Comparison of ENCODE assay signal across 20 cellular contexts in the genomic region with DNA sequence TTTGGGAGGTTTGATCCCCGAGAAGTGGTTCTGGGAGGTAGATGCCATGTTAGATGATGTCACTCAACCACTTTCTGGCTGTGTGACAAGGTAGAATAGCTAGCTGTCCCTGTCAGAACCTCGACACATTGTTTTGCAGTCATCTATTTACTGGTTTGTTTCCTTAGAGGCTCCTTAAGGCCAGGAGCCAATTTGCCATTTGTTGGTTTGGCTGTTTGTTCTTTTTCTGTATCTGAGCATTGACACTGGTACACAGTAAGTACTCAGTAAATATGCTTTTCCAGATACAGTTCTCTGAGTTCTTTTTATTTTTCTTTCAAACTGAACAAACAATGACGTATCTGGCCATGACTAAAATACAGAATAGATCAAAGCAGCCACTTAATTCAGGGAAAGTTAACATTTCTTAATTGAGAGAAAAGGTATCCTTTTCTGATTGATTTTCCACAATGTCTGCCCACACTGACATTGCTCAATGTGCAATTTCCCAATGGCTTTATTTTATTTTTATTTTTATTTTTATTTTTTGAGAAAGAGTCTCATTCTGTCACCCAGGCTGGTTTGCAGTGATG.
"Had no signal": no experiment of that assay in that cellular context is flagged by ENCODE, and none has a peak within 500 bp of the region (broad histone marks: within the 10 kb centered on the region; RNA-seq: fewer than 3 reads in every experiment).

No MANE protein-coding gene starts in this region.

- H3K4me3 ChIP-seq: body of pancreas, cardiac muscle cell, esophagus squamous epithelium, heart left ventricle, smooth muscle cell, stomach, suprapubic skin, tibial nerve had no signal

- DNase-seq: activated B cell treated with CpG ODN at 0.5 μM for 24 hours; activated CD4-positive, alpha-beta memory T cell treated with anti-CD3 and anti-CD28 coated beads, Interleukin-2, amount 10 ng/mL, durations not matched to agents 7 days and 5 days; activated CD4-positive, alpha-beta T cell treated with anti-CD3 and anti-CD28 coated beads for 4 hours; activated effector memory CD4-positive, alpha-beta T cell treated with anti-CD3 and anti-CD28 coated beads, Interleukin-2, amount 50 U/mL, for 16 hours; activated naive CD4-positive, alpha-beta T cell treated with anti-CD3 and anti-CD28 coated beads, Interleukin-2, amount 10 ng/mL, durations not matched to agents 7 days and 5 days; amygdala; body of pancreas; cortex of kidney; endodermal cell; esophagus squamous epithelium; heart left ventricle; left cardiac atrium; nucleus accumbens; stimulated activated CD4-positive, alpha-beta T cell treated with anti-CD3 and anti-CD28 coated beads, Interleukin-15, amount 100 ng/mL, for 24 hours; T1000 had no signal

- H3K4me2 ChIP-seq: smooth muscle cell had no signal

- H3K36me3 ChIP-seq: cardiac muscle cell, esophagus squamous epithelium, heart left ventricle, stomach, suprapubic skin, tibial nerve had no signal

- H3K4me1 ChIP-seq: body of pancreas, esophagus squamous epithelium, heart left ventricle, suprapubic skin, tibial nerve had no signal

- H3K9me3 ChIP-seq: body of pancreas, esophagus squamous epithelium, heart left ventricle, stomach, suprapubic skin, tibial nerve had no signal

- H3K27ac ChIP-seq: body of pancreas, cardiac muscle cell, esophagus squamous epithelium, heart left ventricle, suprapubic skin, tibial nerve had no signal

- H3K27me3 ChIP-seq: body of pancreas had no signal
